In genomic region chr18:74291771-74292540, GRCh38 we compare ENCODE assay signal across 1 cellular context.
TF ChIP-seq lines count a peak whose summit lies in the region.

Gene CYB5A, minus strand, starts transcription at chr18:74291963. Its CDS starts 88 bp downstream, at chr18:74291875.

TF ChIP-seq in HEK293, 187 proteins besides CTCF, POLR2A, EP300 and RAD21 (continued from another document and continues in another):
- TF ChIP-seq PRDM2 (tag by site-specific recombination; IDR thresholded peaks at IDR 0.05; ENCODE audit: borderline replicate concordance) (no peak), ZNF645 (tag by site-specific recombination; IDR thresholded peaks at IDR 0.05) (no peak), PRDM4 (tag by site-specific recombination; IDR thresholded peaks at IDR 0.05) (peak; percentile 33; the same call in 1 of the 2 replicates), KLF8 (tag by site-specific recombination; IDR thresholded peaks at IDR 0.05) (peak; percentile 93), SP3 (tag by site-specific recombination; IDR thresholded peaks at IDR 0.05) (peak; percentile 100), ZBTB8A (tag by site-specific recombination; IDR thresholded peaks at IDR 0.05) (0 out of 2 replicates have a peak, but pooled peaks have one; percentile 9), ZNF518A (tag by site-specific recombination; conservative IDR thresholded peaks at IDR 0.05; ENCODE audit: low read depth) (0 out of 2 replicates have a peak, but pooled peaks have one; percentile 16), ZNF184 (tag by site-specific recombination; IDR thresholded peaks at IDR 0.05) (no peak), ZSCAN16 (tag by site-specific recombination; IDR thresholded peaks at IDR 0.05) (no peak), GLIS2 (tag by site-specific recombination; IDR thresholded peaks at IDR 0.05) (peak; percentile 100), ZBTB1 (tag by site-specific recombination; IDR thresholded peaks at IDR 0.05) (no peak), ZIC2 (tag by site-specific recombination; IDR thresholded peaks at IDR 0.05) (peak; percentile 64), SP2 (tag by site-specific recombination; IDR thresholded peaks at IDR 0.05) (peak; percentile 99), ZXDB (tag by site-specific recombination; IDR thresholded peaks at IDR 0.05) (peak; percentile 88), KLF1 (tag by site-specific recombination; IDR thresholded peaks at IDR 0.05) (peak; percentile 85), ZBTB20 (tag by site-specific recombination; IDR thresholded peaks at IDR 0.05) (peak; percentile 75), PBX3 (CRISPR knock-in tag; IDR thresholded peaks at IDR 0.05) (peak; percentile 99), ZBTB17 (tag by site-specific recombination; IDR thresholded peaks at IDR 0.05) (0 out of 2 replicates have a peak, but pooled peaks have one; percentile 18), ZNF626 (tag by site-specific recombination; IDR thresholded peaks at IDR 0.05) (no peak), ZNF521 (tag by site-specific recombination; IDR thresholded peaks at IDR 0.05) (no peak), ZBTB11 (tag by site-specific recombination; conservative IDR thresholded peaks at IDR 0.05; ENCODE audit: low read depth) (no peak; the same call in 1 of the 2 replicates), ZNF580 (tag by site-specific recombination; IDR thresholded peaks at IDR 0.05) (no peak), ZNF501 (tag by site-specific recombination; IDR thresholded peaks at IDR 0.05) (no peak; the same call in 1 of the 2 replicates), ZNF76 (tag by site-specific recombination; IDR thresholded peaks at IDR 0.05; ENCODE audit: borderline replicate concordance, low read depth) (peak; percentile 45; the same call in 1 of the 2 replicates), ZBTB26 (tag by site-specific recombination; optimal IDR thresholded peaks at IDR 0.05) (peak; percentile 86), GLIS1 (tag by site-specific recombination; IDR thresholded peaks at IDR 0.05) (peak; percentile 66), ZNF596 (tag by site-specific recombination; IDR thresholded peaks at IDR 0.05) (peak; percentile 55)
